1 cellular context compared by ENCODE assay signal in genomic region chr12:60144395-60144794, GRCh38.
A peak's percentile ranks its signal among the peaks of the same experiment; 100 is the strongest.
TF ChIP-seq lines count a peak whose summit lies in the region.

No MANE protein-coding gene starts in this region.

TF ChIP-seq in K562, 482 proteins besides CTCF, POLR2A, EP300 and RAD21 (continued from another document and continues in another):
- no peak for TF ChIP-seq GTF2B (IDR thresholded peaks at IDR 0.05; ENCODE audit: extremely low read depth, insufficient read length)
- TF ChIP-seq MBD2 (IDR thresholded peaks at IDR 0.05; ENCODE audit: borderline replicate concordance, low read depth): peak; percentile 70
- peak in 1 of 2 experiments; percentile 52; a peak in 1 of 4 replicates for TF ChIP-seq MLLT1 (IDR thresholded peaks at IDR 0.05)
- peak; percentile 75; the same call in 1 of the 2 replicates for TF ChIP-seq SMAD3 (CRISPR knock-in tag; conservative IDR thresholded peaks at IDR 0.05)
- TF ChIP-seq NFRKB (IDR thresholded peaks at IDR 0.05; ENCODE audit: low read depth): 0 out of 2 replicates have a peak, but pooled peaks have one; percentile 50
- peak; percentile 95 for TF ChIP-seq SMARCE1 (IDR thresholded peaks at IDR 0.05)
- TF ChIP-seq ZNF384 (IDR thresholded peaks at IDR 0.05; ENCODE audit: low read depth, low read length): peak; percentile 61
- TF ChIP-seq U2AF2 (optimal IDR thresholded peaks at IDR 0.05; ENCODE audit: low read depth, low read length): no peak
- TF ChIP-seq ZNF197 (CRISPR knock-in tag; IDR thresholded peaks at IDR 0.05; ENCODE audit: low read depth): peak; percentile 74; the same call in 1 of the 2 replicates
- peak; percentile 98 for TF ChIP-seq TAL1 (IDR thresholded peaks at IDR 0.05)
- TF ChIP-seq ZC3H4 (CRISPR knock-in tag; IDR thresholded peaks at IDR 0.05; ENCODE audit: borderline replicate concordance): no peak
- 0 out of 2 replicates have a peak, but pooled peaks have one; percentile 31 for TF ChIP-seq MEF2D (tag; conservative IDR thresholded peaks at IDR 0.05; ENCODE audit: low read depth)
- TF ChIP-seq RB1 (IDR thresholded peaks at IDR 0.05; ENCODE audit: low read depth): no peak
- peak; percentile 54 for TF ChIP-seq BRD9 (IDR thresholded peaks at IDR 0.05; ENCODE audit: low read depth, partially characterized antibody)
- no peak for TF ChIP-seq JUN (IDR thresholded peaks at IDR 0.05; ENCODE audit: borderline replicate concordance, low read depth, low read length)
- TF ChIP-seq JUN (CRISPR knock-in tag; IDR thresholded peaks at IDR 0.05; ENCODE audit: borderline replicate concordance): no peak
- TF ChIP-seq FOXK1 (CRISPR knock-in tag; IDR thresholded peaks at IDR 0.05; ENCODE audit: borderline replicate concordance): no peak
- TF ChIP-seq SMARCC2 (IDR thresholded peaks at IDR 0.05; ENCODE audit: low read depth): peak; percentile 76
- TF ChIP-seq TAF7 (tag; IDR thresholded peaks at IDR 0.05): no peak
- TF ChIP-seq STAT5A (IDR thresholded peaks at IDR 0.05; ENCODE audit: borderline replicate concordance, low read length): peak; percentile 92
- TF ChIP-seq ZNF444 (CRISPR knock-in tag; IDR thresholded peaks at IDR 0.05): no peak
- peak; percentile 24; the same call in 1 of the 2 replicates for TF ChIP-seq GATAD2A (IDR thresholded peaks at IDR 0.05)
- TF ChIP-seq CCNT2 (IDR thresholded peaks at IDR 0.05; ENCODE audit: borderline replicate concordance, extremely low read depth, insufficient read length, low read depth, low read length): peak; percentile 90
- TF ChIP-seq NBN (IDR thresholded peaks at IDR 0.05; ENCODE audit: low read depth): peak; percentile 68; the same call in 1 of the 2 replicates
- TF ChIP-seq HES1 (IDR thresholded peaks at IDR 0.05; ENCODE audit: low read depth): peak; percentile 66; the same call in 1 of the 2 replicates
- TF ChIP-seq ARID1B (IDR thresholded peaks at IDR 0.05): peak; percentile 98
- no peak for TF ChIP-seq THRAP3 (IDR thresholded peaks at IDR 0.05; ENCODE audit: borderline replicate concordance)
- TF ChIP-seq ZBTB33 (CRISPR knock-in tag; IDR thresholded peaks at IDR 0.05): no peak
- peak; percentile 83; the same call in 1 of the 2 replicates for TF ChIP-seq POLR2AphosphoS5 (IDR thresholded peaks at IDR 0.05; ENCODE audit: control insufficient read depth, insufficient read depth, low read depth, low read length)
- TF ChIP-seq ZNF592 (IDR thresholded peaks at IDR 0.05): peak; percentile 87
- peak in 1 of 3 experiments; percentile 56; a peak in 1 of 6 replicates for TF ChIP-seq ZBTB11 (CRISPR knock-in tag; IDR thresholded peaks at IDR 0.05)
- peak; percentile 68; the same call in 1 of the 2 replicates for TF ChIP-seq RNF2 (IDR thresholded peaks at IDR 0.05)
- TF ChIP-seq RERE (CRISPR knock-in tag; IDR thresholded peaks at IDR 0.05; ENCODE audit: borderline replicate concordance): no peak
- TF ChIP-seq ZNF57 (CRISPR knock-in tag; IDR thresholded peaks at IDR 0.05): no peak
- TF ChIP-seq SMAD4 (CRISPR knock-in tag; conservative IDR thresholded peaks at IDR 0.05): peak; percentile 72; the same call in 1 of the 2 replicates
- TF ChIP-seq ATF7 (IDR thresholded peaks at IDR 0.05): peak; percentile 60; the same call in 1 of the 2 replicates
- TF ChIP-seq YY1 (IDR thresholded peaks at IDR 0.05; ENCODE audit: borderline replicate concordance in 1 of 3, control insufficient read depth in 1 of 3, extremely low read depth in 1 of 3, insufficient read depth in 3 of 3, insufficient read length in 1 of 3, insufficient replicate concordance in 2 of 3, low read depth in 1 of 3, low read length in 2 of 3): peak in 1 of 3 experiments; percentile 65
- peak; percentile 13; the same call in 1 of the 2 replicates for TF ChIP-seq C11orf30 (IDR thresholded peaks at IDR 0.05; ENCODE audit: low read depth)
- no peak for TF ChIP-seq BRCA1 (IDR thresholded peaks at IDR 0.05)
- TF ChIP-seq BRCA1 (CRISPR knock-in tag; IDR thresholded peaks at IDR 0.05): no peak
- TF ChIP-seq VEZF1 (CRISPR knock-in tag; IDR thresholded peaks at IDR 0.05): peak; percentile 63; the same call in 1 of the 2 replicates
- TF ChIP-seq SAFB (IDR thresholded peaks at IDR 0.05; ENCODE audit: borderline replicate concordance, low read depth, low read length): no peak
- TF ChIP-seq NCOA6 (IDR thresholded peaks at IDR 0.05): peak; percentile 42; the same call in 1 of the 2 replicates
- no peak for TF ChIP-seq XRCC4 (IDR thresholded peaks at IDR 0.05; ENCODE audit: extremely low read depth, insufficient read depth, insufficient read length)
